ENCODE assay signal across 9 cellular contexts in the genomic region with DNA sequence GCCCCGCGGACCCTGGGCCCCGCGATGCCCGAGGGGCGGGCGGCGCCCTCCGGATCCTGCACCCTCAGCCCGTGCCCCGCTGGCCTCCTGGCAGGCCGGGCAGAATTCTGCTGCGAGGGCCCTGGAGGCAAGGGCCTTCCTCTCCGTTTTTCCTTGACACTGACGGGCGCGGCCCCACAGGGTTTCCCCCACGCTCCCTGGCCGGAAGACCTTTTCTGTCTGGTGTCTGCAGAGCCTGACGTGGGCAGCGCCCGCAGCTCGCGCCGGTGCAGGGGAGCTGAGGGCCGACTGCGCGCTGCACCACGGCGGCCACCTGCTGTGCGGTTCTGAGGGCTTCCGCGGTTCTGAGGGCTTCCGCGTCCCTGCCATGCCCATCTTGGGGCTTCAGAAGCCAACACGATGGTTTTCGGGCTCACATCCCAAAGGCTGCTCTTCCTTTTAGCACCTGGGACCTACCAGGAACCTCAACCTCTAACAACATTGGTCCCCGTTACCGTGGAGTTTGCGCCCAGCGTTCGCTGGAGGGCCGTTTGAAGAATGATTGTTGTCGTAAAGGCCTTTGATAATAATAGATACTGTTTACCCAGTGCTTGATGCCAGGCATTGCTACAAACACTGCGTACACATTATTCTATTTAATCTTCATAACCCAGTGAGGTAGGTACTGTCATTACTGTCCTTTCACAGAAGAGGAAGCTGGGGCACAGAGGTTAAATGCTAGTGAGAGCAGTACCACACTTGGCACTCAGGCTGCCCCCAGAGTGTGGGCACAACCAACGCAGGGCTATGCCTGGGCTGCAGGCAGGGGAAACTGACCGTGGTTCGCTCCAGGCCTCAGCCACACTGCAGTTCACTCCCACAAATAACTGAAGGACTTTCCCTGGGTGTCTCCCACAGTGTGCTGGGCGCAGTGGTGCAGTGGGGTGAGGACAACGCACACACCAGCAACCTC. TPM values are rescaled to one million over a fixed set of nuclear protein-coding genes. Genes with fewer than 3 reads are reported as not detected.
A peak's percentile ranks its signal among the peaks of the same experiment; 100 is the strongest.
DNase-seq lines count a peak whose midpoint lies in the region; ATAC-seq, FAIRE-seq and TF ChIP-seq lines count a peak whose summit lies in the region.
"Had no signal": no experiment of that assay in that cellular context is flagged by ENCODE, and none has a peak within 500 bp of the region (broad histone marks: within the 10 kb centered on the region; RNA-seq: fewer than 3 reads in every experiment).

No MANE protein-coding gene starts in this region.

- H3K79me1 ChIP-seq in H1 (ENCODE audit: low read depth, low read length): no peaks in the 10 kb centered on the region

- H4K20me1 ChIP-seq in H1 (replicated peaks in 1 of 2; ENCODE audit: control insufficient read depth in 1 of 2, insufficient read depth in 2 of 2, low read length in 2 of 2): peaks cover 0 to 2% of the 10 kb centered on the region in 2 experiments

- H3K23me2 ChIP-seq in H1 (ENCODE audit: low read depth, low read length): peaks cover 12% of the 10 kb centered on the region; the same call in 1 of the 2 replicates

- intact Hi-C loops in activated CD4-positive, alpha-beta T cell treated with anti-CD3 and anti-CD28 coated beads, Interleukin-2, amount 10 ng/mL, durations not matched to agents 24 days and 14 days (cut with micrococcal nuclease): loop anchor here (1.0 to 10.0 kb wide), 10 partner anchors 25 to 1322 kb away; a partner anchor contains a TSS
- intact Hi-C loops in natural killer cell (cut with micrococcal nuclease): loop anchor here (5.0 kb wide), 1 partner anchor 94 kb away; a partner anchor contains a TSS

- H3K23ac ChIP-seq in H1 (ENCODE audit: insufficient read length): no peak overlapping the region

- 19% methylated on average over 50 of the region's 50 CpGs for WGBS in HUES64
- 18% methylated on average over 50 of the region's 50 CpGs; no CpG with 5 or more reads in 1 of the 2 experiments for WGBS in H1 (ENCODE audit: extremely low coverage in 1 of 2, insufficient coverage in 1 of 2, insufficient read length in 1 of 2, insufficient replicate concordance in 2 of 2, low coverage in 1 of 2, low lambda C conversion rate in 2 of 2, missing lambda C conversion rate in 1 of 2), 2 experiments

- H4K8ac ChIP-seq in H1 (ENCODE audit: extremely low read depth, insufficient read depth, low read length): peak overlapping the region; percentile 63; the same call in 1 of the 2 replicates

- H3K4me1 ChIP-seq in ES-I3 (ENCODE audit: insufficient read depth, low read length): no peaks in the 10 kb centered on the region
- H3K4me1 ChIP-seq in HUES64 (ENCODE audit: insufficient read depth, low read length): no peaks in the 10 kb centered on the region
- H3K4me1 ChIP-seq in H1 (replicated peaks in 1 of 4; ENCODE audit: control insufficient read depth in 3 of 4, insufficient read depth in 4 of 4, low read length in 3 of 4): peaks cover 0 to 2% (median 0%) of the 10 kb centered on the region in 4 experiments; a peak in 4 of 7 replicates

- H2AK5ac ChIP-seq in H1 (ENCODE audit: low read depth, low read length): no peak overlapping the region

- H2BK5ac ChIP-seq in H1 (ENCODE audit: low read depth, low read length): no peak overlapping the region

- H3K4ac ChIP-seq in H1 (replicated peaks; ENCODE audit: insufficient read length, low read depth, low read length): no peak overlapping the region

- peaks cover 11% of the 10 kb centered on the region for H3K27me3 Mint-ChIP-seq in activated CD4-positive, alpha-beta T cell treated with anti-CD3 and anti-CD28 coated beads, Interleukin-2, amount 10 ng/mL, durations not matched to agents 24 days and 14 days
- H3K27me3 Mint-ChIP-seq in natural killer cell (ENCODE audit: low read depth in 2 of 2): peaks cover 9 to 16% of the 10 kb centered on the region in 2 donors

- no peak overlapping the region for H4K5ac ChIP-seq in H1 (ENCODE audit: insufficient read length, low read depth, low read length)

- TF ChIP-seq CTCF in H1 (IDR thresholded peaks at IDR 0.05; ENCODE audit: control extremely low read depth in 1 of 3, insufficient read depth in 1 of 3, low read depth in 1 of 3, low read length in 3 of 3) (no peak), natural killer cell (IDR thresholded peaks at IDR 0.05) (no peak)

- no peak overlapping the region for H2BK15ac ChIP-seq in H1 (ENCODE audit: low read length)

- peaks cover 32% of the 10 kb centered on the region for H3K4me1 Mint-ChIP-seq in activated CD4-positive, alpha-beta T cell treated with anti-CD3 and anti-CD28 coated beads, Interleukin-2, amount 10 ng/mL, durations not matched to agents 24 days and 14 days
- peaks cover 24 to 27% of the 10 kb centered on the region in 2 donors for H3K4me1 Mint-ChIP-seq in natural killer cell

- no peak for FAIRE-seq in H1 (lab: Jason Lieb, UNC)
- FAIRE-seq: endometrium had no signal

- H2BK120ac ChIP-seq in H1 (replicated peaks; ENCODE audit: low read depth, low read length): no peak overlapping the region

- H3K36me3 ChIP-seq in ES-I3 (ENCODE audit: insufficient read depth, low read length) (no peaks in the 10 kb centered on the region), HUES64 (ENCODE audit: insufficient read depth, low read length) (no peaks in the 10 kb centered on the region), H1 (ENCODE audit: control insufficient read depth in 2 of 4, insufficient read depth in 4 of 4, low read length in 3 of 4) (no peaks in the 10 kb centered on the region; a peak in 1 of 8 replicates)

- H3K18ac ChIP-seq in H1 (ENCODE audit: extremely low read depth, low read length): no peak overlapping the region

- H2BK20ac ChIP-seq in H1 (ENCODE audit: low read length): no peak overlapping the region

- ATAC-seq in GM21447 (IDR thresholded peaks at IDR 0.05; ENCODE audit: unreplicated experiment) (peak; percentile 48), natural killer cell (peak; percentile 51 to 74 (median 67))

- H3K79me2 ChIP-seq in H1 (ENCODE audit: control insufficient read depth in 1 of 2, insufficient read depth in 2 of 2, low read length in 2 of 2): no peaks in the 10 kb centered on the region

- CTCF ChIA-PET in H1 (lab: Charles Lee; ENCODE audit: partially characterized antibody): interaction anchor here (0.8 kb wide), 1 partner anchor 156 kb away, joined by 3 read pairs; no protein-coding TSS in a partner anchor

- H3K9me3 Mint-ChIP-seq in activated CD4-positive, alpha-beta T cell treated with anti-CD3 and anti-CD28 coated beads, Interleukin-2, amount 10 ng/mL, durations not matched to agents 24 days and 14 days: no peaks in the 10 kb centered on the region
- no peaks in the 10 kb centered on the region for H3K9me3 Mint-ChIP-seq in natural killer cell

- no peak overlapping the region for H3K56ac ChIP-seq in H1 (replicated peaks; ENCODE audit: insufficient read length, low read depth, low read length)

- no peaks in the 10 kb centered on the region for H3K9me3 ChIP-seq in ES-I3 (ENCODE audit: control insufficient read depth, insufficient read depth, low read length)
- H3K9me3 ChIP-seq in HUES64 (ENCODE audit: insufficient read depth, low read depth, low read length): no peaks in the 10 kb centered on the region
- H3K9me3 ChIP-seq in H1 (ENCODE audit: insufficient read depth in 2 of 2, low read depth in 1 of 2, low read length in 1 of 2): no peaks in the 10 kb centered on the region

- DNase-seq in activated CD4-positive, alpha-beta T cell treated with anti-CD3 and anti-CD28 coated beads, Interleukin-2, amount 10 ng/mL, durations not matched to agents 24 days and 14 days: peak; percentile 89
- no peak for DNase-seq in H1 (ENCODE audit: low read depth in 1 of 2, low spot score in 2 of 2)
- peak; percentile 60 for DNase-seq in natural killer cell
- no peak for DNase-seq in GM03348 (ENCODE audit: low spot score)

- TF ChIP-seq RAD21 in H1 (IDR thresholded peaks at IDR 0.05 in 1 of 2, conservative IDR thresholded peaks at IDR 0.05 in 1 of 2; ENCODE audit: low read depth in 2 of 2, low read length in 2 of 2): no peak

- TF ChIP-seq EP300 in H1 (IDR thresholded peaks at IDR 0.05; ENCODE audit: borderline replicate concordance in 1 of 2, low read depth in 2 of 2, low read length in 2 of 2): no peak

- POLR2A ChIA-PET in H1 (lab: Charles Lee; ENCODE audit: partially characterized antibody): interaction anchor here (1.0 kb wide), 1 partner anchor 59 kb away, joined by 3 read pairs; no protein-coding TSS in a partner anchor

- H3K4me3 Mint-ChIP-seq in activated CD4-positive, alpha-beta T cell treated with anti-CD3 and anti-CD28 coated beads, Interleukin-2, amount 10 ng/mL, durations not matched to agents 24 days and 14 days: peak overlapping the region; percentile 94
- peak overlapping the region; percentile 96 for H3K4me3 Mint-ChIP-seq in natural killer cell

- no peak overlapping the region for H4K91ac ChIP-seq in H1 (replicated peaks; ENCODE audit: insufficient read length, low read length)

- peak overlapping the region; percentile 97 for H3K27ac Mint-ChIP-seq in activated CD4-positive, alpha-beta T cell treated with anti-CD3 and anti-CD28 coated beads, Interleukin-2, amount 10 ng/mL, durations not matched to agents 24 days and 14 days
- peak overlapping the region; percentile 89 to 93 for H3K27ac Mint-ChIP-seq in natural killer cell

- peaks cover 68% of the 10 kb centered on the region for H3K27me3 ChIP-seq in HUES64 (ENCODE audit: insufficient read depth, low read length)
- peaks cover 19 to 44% (median 32%) of the 10 kb centered on the region in 4 experiments for H3K27me3 ChIP-seq in H1 (replicated peaks in 1 of 4; ENCODE audit: control insufficient read depth in 3 of 4, extremely low read depth in 1 of 4, insufficient read depth in 3 of 4, low read length in 3 of 4)

- TF ChIP-seq POLR2A in H1 (IDR thresholded peaks at IDR 0.05; ENCODE audit: control extremely low read depth in 1 of 2, low read depth in 2 of 2, low read length in 2 of 2): no peak

- H3K9ac ChIP-seq in ES-I3 (ENCODE audit: low read depth, low read length) (peak overlapping the region; percentile 58), HUES64 (ENCODE audit: low read depth, low read length) (peak overlapping the region; percentile 50), H1 (replicated peaks in 1 of 4; ENCODE audit: extremely low read depth in 1 of 4, low read depth in 3 of 4, low read length in 3 of 4) (no peak overlapping the region)

- H3K4me2 ChIP-seq in H1 (ENCODE audit: insufficient read depth in 1 of 2, low read depth in 2 of 2, low read length in 2 of 2): peak overlapping the region; percentile 75 to 95

- H3K27ac ChIP-seq in HUES64 (ENCODE audit: low read depth, low read length) (no peak overlapping the region), H1 (ENCODE audit: low read depth, low read length) (no peak overlapping the region), temporal lobe (ENCODE audit: low read depth, low read length) (peak overlapping the region; percentile 33)

- no peak overlapping the region for H2BK12ac ChIP-seq in H1 (ENCODE audit: low read depth, low read length)

- peak overlapping the region; percentile 97; the same call in 1 of the 2 replicates for H2AFZ ChIP-seq in H1 (ENCODE audit: low read length)

- no peak overlapping the region for H3K14ac ChIP-seq in H1 (ENCODE audit: insufficient read length)

- H3K4me3 ChIP-seq in HUES64 (ENCODE audit: low read length) (peak overlapping the region; percentile 66), H1 (ENCODE audit: extremely low read depth in 1 of 4, insufficient read depth in 2 of 4, low read depth in 3 of 4, low read length in 4 of 4) (peak overlapping the region; percentile 51 to 89 (median 66))

- peaks cover 10% of the 10 kb centered on the region for H3K36me3 Mint-ChIP-seq in activated CD4-positive, alpha-beta T cell treated with anti-CD3 and anti-CD28 coated beads, Interleukin-2, amount 10 ng/mL, durations not matched to agents 24 days and 14 days (ENCODE audit: low read depth)
- H3K36me3 Mint-ChIP-seq in natural killer cell: no peaks in the 10 kb centered on the region

RNA-seq across cellular contexts. Expression of a gene that starts 0.8 kb away (rescaled TPM):
- 4.3 TPM for polyA plus RNA-seq in HUES64 (2013, experiment 1 of 2)
- polyA plus RNA-seq in HUES64 (2013, experiment 2 of 2): 5.6 TPM
- 38.3 and 41.7 TPM in 2 replicates for total RNA-seq in activated CD4-positive, alpha-beta T cell treated with anti-CD3 and anti-CD28 coated beads, Interleukin-2, amount 10 ng/mL, durations not matched to agents 24 days and 14 days
- total RNA-seq in H1 (2021; fragmentation: NEBNext Ultra II Directional; extraction: Animal tissue kit (Norgen Biotek cat#: 25700)): 6.3 and 8.7 TPM in 2 replicates
- 2.3 and 3.0 TPM in 2 replicates for polyA plus RNA-seq in H1 (2011; rRNA removed)
- polyA plus RNA-seq in H1 (2011; cell fraction: cytosol; rRNA removed): 3.6 TPM
- 3.4 TPM for polyA plus RNA-seq in H1 (2011; cell fraction: nucleus; rRNA removed)
- 3.4 to 5.8 TPM (median 4.4 TPM) in 4 replicates for polyA plus RNA-seq in H1 (2012, experiment 1 of 2)
- polyA plus RNA-seq in H1 (2012, experiment 2 of 2): 0.39 TPM
- polyA plus RNA-seq in H1 (2013, experiment 1 of 2): 6.4 TPM
- 7.1 TPM for polyA plus RNA-seq in H1 (2013, experiment 2 of 2)
- polyA minus RNA-seq in H1 (2011; rRNA and poly(A)+ RNA removed): 8.1 and 8.9 TPM in 2 replicates
- polyA minus RNA-seq in H1 (2011; cell fraction: cytosol; rRNA and poly(A)+ RNA removed): 8.4 TPM
- 3.7 TPM for polyA minus RNA-seq in H1 (2011; cell fraction: nucleus; rRNA and poly(A)+ RNA removed)
- total RNA-seq in natural killer cell (10 to 100 TPM; 13.2 to 43.1 (median 13.3) TPM), temporal lobe (34.7 TPM)

Comparison
In these comparisons a context has a peak if more than half of its experiments do, and no peak if none do; other contexts are left out.
1. H3K9ac ChIP-seq: peak in ES-I3 (single experiment) and HUES64 (single experiment); none in H1 (0 of 4).
2. DNase-seq: peak in activated CD4-positive, alpha-beta T cell treated with anti-CD3 and anti-CD28 coated beads, Interleukin-2, amount 10 ng/mL, durations not matched to agents 24 days and 14 days (single experiment) and natural killer cell (single experiment); none in H1 (0 of 2) and GM03348 (single experiment).